ENCODE assay signal across 7 cellular contexts in genomic region chr12:58804749-58805148, GRCh38.
DNase-seq lines count a peak whose midpoint lies in the region; ATAC-seq and TF ChIP-seq lines count a peak whose summit lies in the region.

No MANE protein-coding gene starts in this region.

- intact Hi-C loops in PC-3 (cut with micrococcal nuclease) = no loop called here

- no peaks in the 10 kb centered on the region for H4K20me1 ChIP-seq in PC-3 (ENCODE audit: low read length)

- CTCF ChIA-PET in PC-3 (lab: Charles Lee) = no interaction called here

- no peaks in the 10 kb centered on the region for H3K9me2 ChIP-seq in PC-3 (replicated peaks; ENCODE audit: low read length)

- H3K27ac Mint-ChIP-seq in activated naive CD8-positive, alpha-beta T cell treated with anti-CD3 and anti-CD28 coated beads for 36 hours = no peak overlapping the region

- no peaks in the 10 kb centered on the region for H3K36me3 Mint-ChIP-seq in activated naive CD8-positive, alpha-beta T cell treated with anti-CD3 and anti-CD28 coated beads for 36 hours

- H3K27me3 ChIP-seq in PC-3 (ENCODE audit: low read length) = no peaks in the 10 kb centered on the region

- peak; percentile 91 for ATAC-seq in GM18508 (IDR thresholded peaks at IDR 0.05; ENCODE audit: insufficient read depth, unreplicated experiment)
- peak; percentile 88 for ATAC-seq in HG02642 (IDR thresholded peaks at IDR 0.05; ENCODE audit: poor library complexity, unreplicated experiment)
- ATAC-seq in PC-3 = peak; percentile 46; the same call in 1 of the 2 replicates

- H3K4me3 ChIP-seq in PC-3 (ENCODE audit: low read length) = no peak overlapping the region

- H3K9me3 Mint-ChIP-seq in activated naive CD8-positive, alpha-beta T cell treated with anti-CD3 and anti-CD28 coated beads for 36 hours = peaks cover under 1% of the 10 kb centered on the region

- no peaks in the 10 kb centered on the region for H3K36me3 ChIP-seq in PC-3 (ENCODE audit: low read depth, low read length)

- H2AFZ ChIP-seq in PC-3 (ENCODE audit: low read length) = no peak overlapping the region

- no peaks in the 10 kb centered on the region for H3K27me3 Mint-ChIP-seq in activated naive CD8-positive, alpha-beta T cell treated with anti-CD3 and anti-CD28 coated beads for 36 hours

- BruUV-seq in PC-3 (replicated peaks; lab: Mats Ljungman, UMichigan) = no TSS peak

- H3K4me3 Mint-ChIP-seq in activated naive CD8-positive, alpha-beta T cell treated with anti-CD3 and anti-CD28 coated beads for 36 hours = no peak overlapping the region

- POLR2A ChIA-PET in PC-3 (lab: Charles Lee; ENCODE audit: unreplicated experiment) = no interaction called here

- peak; percentile 66 for TF ChIP-seq CTCF in PC-3 (conservative IDR thresholded peaks at IDR 0.05; ENCODE audit: low read depth, low read length)

- no peaks in the 10 kb centered on the region for H3K9me3 ChIP-seq in PC-3 (ENCODE audit: low read length)

- H3K4me2 ChIP-seq in PC-3 (ENCODE audit: low read length) = no peak overlapping the region

- H3K9ac ChIP-seq in PC-3 (ENCODE audit: low read length) = no peak overlapping the region

- DNase-seq in PC-3 (peak; percentile 40), lung microvascular endothelial cell (ENCODE audit: low read depth in 2 of 2) (peak; percentile 10 to 16), dedifferentiated amniotic fluid mesenchymal stem cell (ENCODE audit: extremely low spot score) (no peak), AG08395 (ENCODE audit: low spot score) (no peak)
- no peak for DNase-seq in activated naive CD8-positive, alpha-beta T cell treated with anti-CD3 and anti-CD28 coated beads for 36 hours

- peaks cover 8% of the 10 kb centered on the region; the same call in 1 of the 2 replicates for H3K4me1 ChIP-seq in PC-3 (ENCODE audit: insufficient read depth, low read length)

- H3K27ac ChIP-seq in PC-3 (ENCODE audit: low read length) = no peak overlapping the region

- H3K79me2 ChIP-seq in PC-3 (ENCODE audit: low read length) = no peaks in the 10 kb centered on the region

- H3K4me1 Mint-ChIP-seq in activated naive CD8-positive, alpha-beta T cell treated with anti-CD3 and anti-CD28 coated beads for 36 hours = no peaks in the 10 kb centered on the region

- H3F3A ChIP-seq in PC-3 (ENCODE audit: low read length, unreplicated experiment) = no peaks in the 10 kb centered on the region

Comparison
In these comparisons a context has a peak if more than half of its experiments do, and no peak if none do; other contexts are left out.
1. DNase-seq: peak in PC-3 (single experiment) and lung microvascular endothelial cell (2 of 2); none in activated naive CD8-positive, alpha-beta T cell treated with anti-CD3 and anti-CD28 coated beads for 36 hours (single experiment), dedifferentiated amniotic fluid mesenchymal stem cell (single experiment) and AG08395 (single experiment).
2. Peak in every context shown above with its lines, with median percentiles within 50 percentile points of each other: ATAC-seq.